21 cellular contexts compared by ENCODE assay signal in genomic region chr17:27870345-27870744, GRCh38. TPM values are rescaled to one million over a fixed set of nuclear protein-coding genes. Genes with fewer than 3 reads are reported as not detected.
DNase-seq lines count a peak whose midpoint lies in the region; FAIRE-seq and TF ChIP-seq lines count a peak whose summit lies in the region.
"Had no signal": no experiment of that assay in that cellular context is flagged by ENCODE, and none has a peak within 500 bp of the region (broad histone marks: within the 10 kb centered on the region; RNA-seq: fewer than 3 reads in every experiment).

No MANE protein-coding gene starts in this region.

- H3K4me1 Mint-ChIP-seq in MCF 10A (ENCODE audit: insufficient read depth, unreplicated experiment) = peaks cover 8% of the 10 kb centered on the region
- no peaks in the 10 kb centered on the region for H3K4me1 Mint-ChIP-seq in CD4-positive, alpha-beta memory T cell
- H3K4me1 Mint-ChIP-seq: B cell had no signal

- CTCF ChIA-PET in mammary epithelial cell (lab: Charles Lee; ENCODE audit: low non-redundant PET) = no interaction called here
- CTCF ChIA-PET in MCF 10A (lab: Yijun Ruan, JAX) = interaction anchor here (0.6 to 4.6 kb wide), 2 partner anchors 65 to 271 kb away, joined by 3 to 22 read pairs; no protein-coding TSS in a partner anchor
- CTCF ChIA-PET in CD4-positive, alpha-beta memory T cell (lab: Charles Lee; ENCODE audit: partially characterized antibody) = interaction anchor here (0.8 to 2.2 kb wide), 2 partner anchors 10 to 65 kb away, joined by 3 to 8 read pairs; no protein-coding TSS in a partner anchor

- POLR2A ChIA-PET in MCF 10A (lab: Yijun Ruan, JAX) = interaction anchor here (0.7 kb wide), 1 partner anchor 610 kb away, joined by 3 read pairs; no protein-coding TSS in a partner anchor
- POLR2A ChIA-PET in CD4-positive, alpha-beta memory T cell (lab: Charles Lee; ENCODE audit: partially characterized antibody) = no interaction called here

- H3K9ac ChIP-seq in mammary epithelial cell (ENCODE audit: insufficient read depth, low read length) (no peak overlapping the region), keratinocyte (ENCODE audit: control insufficient read depth, extremely low read depth, insufficient read depth, low read length) (no peak overlapping the region)
- H3K9ac ChIP-seq: BLaER1 treated with 17β-estradiol and CSF1 and Interleukin-3, amounts not matched to agents 10 nM and 100 nM had no signal

- no peaks in the 10 kb centered on the region for H3K36me3 ChIP-seq in mammary epithelial cell (ENCODE audit: insufficient read depth, low read length)
- no peaks in the 10 kb centered on the region for H3K36me3 ChIP-seq in keratinocyte (ENCODE audit: control insufficient read depth in 2 of 2, extremely low read depth in 1 of 2, insufficient read depth in 2 of 2, low read length in 2 of 2)
- H3K36me3 ChIP-seq in CD4-positive, alpha-beta memory T cell (ENCODE audit: insufficient read depth, low read length) = no peaks in the 10 kb centered on the region
- H3K36me3 ChIP-seq: BLaER1 treated with 17β-estradiol and CSF1 and Interleukin-3, amounts not matched to agents 10 nM and 100 nM had no signal

- in situ Hi-C loops in mammary epithelial cell (cut with MboI; ENCODE audit: low sequenced_read_pairs in 2 of 2) = no loop called here

- H3K4me2 ChIP-seq in mammary epithelial cell (ENCODE audit: insufficient read depth, low read depth, low read length) (no peak overlapping the region), keratinocyte (ENCODE audit: control insufficient read depth, extremely low read depth, insufficient read depth, low read depth, low read length) (peak overlapping the region; percentile 42)
- H3K4me2 ChIP-seq: A549; BLaER1 treated with 17β-estradiol and CSF1 and Interleukin-3, amounts not matched to agents 10 nM and 100 nM had no signal

- H4K20me1 ChIP-seq in mammary epithelial cell (ENCODE audit: insufficient read depth, low read length) = no peaks in the 10 kb centered on the region
- no peaks in the 10 kb centered on the region for H4K20me1 ChIP-seq in keratinocyte (ENCODE audit: control insufficient read depth, extremely low read depth, insufficient read depth, low read length)
- H4K20me1 ChIP-seq: BLaER1 treated with 17β-estradiol and CSF1 and Interleukin-3, amounts not matched to agents 10 nM and 100 nM had no signal

- dilution Hi-C loops in mammary epithelial cell (cut with HindIII; ENCODE audit: low sequenced_read_pairs) = no loop called here
- dilution Hi-C loops in keratinocyte (cut with MboI; ENCODE audit: extremely low pct_ligation_motif_present, low sequenced_read_pairs) = no loop called here

- H3K9me1 ChIP-seq in keratinocyte (ENCODE audit: control insufficient read depth, extremely low read depth, insufficient read depth, low read length) = no peaks in the 10 kb centered on the region

- FAIRE-seq in keratinocyte (lab: Jason Lieb, UNC) = peak; percentile 20
- FAIRE-seq: A549, D721Med, G401.6, GM12891, GM19239 had no signal

- 0% methylated on average over 2 of the region's 2 CpGs for WGBS in mammary epithelial cell (ENCODE audit: low coverage, missing lambda C conversion rate)

- TF ChIP-seq CTCF in mammary epithelial cell (conservative IDR thresholded peaks at IDR 0.05 in 1 of 2, IDR thresholded peaks at IDR 0.05 in 1 of 2; ENCODE audit: extremely low read depth in 1 of 2, insufficient read depth in 1 of 2, low read depth in 1 of 2, low read length in 2 of 2) = no peak
- no peak for TF ChIP-seq CTCF in MCF 10A (IDR thresholded peaks at IDR 0.05; ENCODE audit: unreplicated experiment)
- no peak for TF ChIP-seq CTCF in epithelial cell of esophagus (IDR thresholded peaks at IDR 0.05; ENCODE audit: insufficient read depth, low read depth, low read length, missing control alignments)
- no peak for TF ChIP-seq CTCF in keratinocyte (optimal IDR thresholded peaks at IDR 0.05 in 1 of 3, IDR thresholded peaks at IDR 0.05 in 1 of 3, conservative IDR thresholded peaks at IDR 0.05 in 1 of 3; ENCODE audit: extremely low read depth in 1 of 3, insufficient read depth in 2 of 3, low read length in 3 of 3)

- H3K4me3 ChIP-seq in mammary epithelial cell (replicated peaks in 1 of 3; ENCODE audit: insufficient read depth in 1 of 3, low read depth in 2 of 3, low read length in 3 of 3) (no peak overlapping the region), epithelial cell of esophagus (ENCODE audit: low read length) (no peak overlapping the region), keratinocyte (ENCODE audit: control insufficient read depth in 2 of 3, extremely low read depth in 1 of 3, insufficient read depth in 2 of 3, low read depth in 1 of 3, low read length in 3 of 3) (peak overlapping the region in 1 of 3 experiments; percentile 8)
- H3K4me3 ChIP-seq in CD4-positive, alpha-beta memory T cell (ENCODE audit: low read length in 2 of 2) = no peak overlapping the region
- H3K4me3 ChIP-seq: A549; BLaER1 treated with 17β-estradiol and CSF1 and Interleukin-3, amounts not matched to agents 10 nM and 100 nM had no signal

- peak; percentile 58 for DNase-seq in mammary epithelial cell
- no peak for DNase-seq in MCF 10A (ENCODE audit: unreplicated experiment)
- DNase-seq in epithelial cell of esophagus (ENCODE audit: low read depth) = peak; percentile 55
- no peak for DNase-seq in keratinocyte (ENCODE audit: low read depth, low spot score)
- no peak for DNase-seq in substantia nigra (lab: John Stamatoyannopoulos, UW)
- DNase-seq in CD4-positive, alpha-beta memory T cell = no peak
- DNase-seq: AML-193; Calu3; CD8-positive, alpha-beta T cell; DMS79 treated with DMSO at 0.1 percent for 48 hours; GF-D8 had no signal

- no TSS peak for BruUV-seq in mammary epithelial cell (replicated peaks; lab: Mats Ljungman, UMichigan)
- BruUV-seq in MCF 10A (replicated peaks; lab: Mats Ljungman, UMichigan) = no TSS peak

- H3K4me3 Mint-ChIP-seq in MCF 10A (ENCODE audit: unreplicated experiment) = no peak overlapping the region
- no peak overlapping the region for H3K4me3 Mint-ChIP-seq in CD4-positive, alpha-beta memory T cell
- H3K4me3 Mint-ChIP-seq: B cell; CD8-positive, alpha-beta T cell had no signal

- H3K27me3 ChIP-seq in mammary epithelial cell (ENCODE audit: insufficient read depth, low read length) = no peaks in the 10 kb centered on the region
- no peaks in the 10 kb centered on the region for H3K27me3 ChIP-seq in keratinocyte (ENCODE audit: control insufficient read depth, extremely low read depth, insufficient read depth, low read length)
- H3K27me3 ChIP-seq in CD4-positive, alpha-beta memory T cell (ENCODE audit: insufficient read depth, low read length) = no peaks in the 10 kb centered on the region
- H3K27me3 ChIP-seq: BLaER1 treated with 17β-estradiol and CSF1 and Interleukin-3, amounts not matched to agents 10 nM and 100 nM had no signal

- intact Hi-C loops in mammary epithelial cell (cut with micrococcal nuclease) (no loop called here), MCF 10A (cut with micrococcal nuclease) (no loop called here)
- intact Hi-C loops in CD4-positive, alpha-beta memory T cell (cut with micrococcal nuclease) = no loop called here

- no peaks in the 10 kb centered on the region for H3K9me3 ChIP-seq in mammary epithelial cell (replicated peaks; ENCODE audit: insufficient read depth, low read length)
- H3K9me3 ChIP-seq in keratinocyte (ENCODE audit: control insufficient read depth, low read depth, low read length) = no peaks in the 10 kb centered on the region
- no peaks in the 10 kb centered on the region for H3K9me3 ChIP-seq in CD4-positive, alpha-beta memory T cell (ENCODE audit: control insufficient read depth in 1 of 2, low read length in 2 of 2)

- peaks cover 23% of the 10 kb centered on the region for H3K4me1 ChIP-seq in mammary epithelial cell (ENCODE audit: insufficient read depth, low read length)
- peaks cover 21% of the 10 kb centered on the region for H3K4me1 ChIP-seq in keratinocyte (ENCODE audit: control insufficient read depth, extremely low read depth, insufficient read depth, low read length)
- no peaks in the 10 kb centered on the region for H3K4me1 ChIP-seq in CD4-positive, alpha-beta memory T cell (ENCODE audit: insufficient read depth, low read length)
- H3K4me1 ChIP-seq: A549, Caco-2 had no signal

- H3K27ac ChIP-seq in mammary epithelial cell (ENCODE audit: insufficient read depth, low read depth, low read length) (no peak overlapping the region), keratinocyte (ENCODE audit: control insufficient read depth, insufficient read depth, low read length) (no peak overlapping the region), substantia nigra (ENCODE audit: low read depth, low read length, poor library complexity, severe bottlenecking) (no peak overlapping the region)
- H3K27ac ChIP-seq in CD4-positive, alpha-beta memory T cell (ENCODE audit: low read depth, low read length) = no peak overlapping the region
- H3K27ac ChIP-seq: 22Rv1; A549; BLaER1 treated with 17β-estradiol and CSF1 and Interleukin-3, amounts not matched to agents 10 nM and 100 nM; C4-2B had no signal

- H2AFZ ChIP-seq in mammary epithelial cell (ENCODE audit: low read depth, low read length) (peak overlapping the region; percentile 48), keratinocyte (ENCODE audit: control insufficient read depth, low read length) (peak overlapping the region; percentile 19)

- H3K27ac Mint-ChIP-seq in MCF 10A (ENCODE audit: low read depth, unreplicated experiment) = no peak overlapping the region
- H3K27ac Mint-ChIP-seq in CD4-positive, alpha-beta memory T cell = no peak overlapping the region
- H3K27ac Mint-ChIP-seq: B cell; CD8-positive, alpha-beta T cell had no signal

- H3K79me2 ChIP-seq in mammary epithelial cell (ENCODE audit: insufficient read depth, low read length) = no peaks in the 10 kb centered on the region
- H3K79me2 ChIP-seq in keratinocyte (ENCODE audit: control insufficient read depth, insufficient read depth, low read length) = no peaks in the 10 kb centered on the region

- H3K9me3 Mint-ChIP-seq in MCF 10A (ENCODE audit: unreplicated experiment) = no peaks in the 10 kb centered on the region
- peaks cover 0 to 4% (median under 1%) of the 10 kb centered on the region in 8 donors for H3K9me3 Mint-ChIP-seq in CD4-positive, alpha-beta memory T cell

- H3K27me3 Mint-ChIP-seq in MCF 10A (ENCODE audit: insufficient read depth, unreplicated experiment) = peaks cover 12% of the 10 kb centered on the region
- H3K27me3 Mint-ChIP-seq in CD4-positive, alpha-beta memory T cell = no peaks in the 10 kb centered on the region
- H3K27me3 Mint-ChIP-seq: B cell had no signal

- H3K36me3 Mint-ChIP-seq in MCF 10A (ENCODE audit: insufficient read depth, unreplicated experiment) = no peaks in the 10 kb centered on the region
- peaks cover 1 to 14% of the 10 kb centered on the region in 2 donors for H3K36me3 Mint-ChIP-seq in CD4-positive, alpha-beta memory T cell

RNA-seq across cellular contexts. Expression of gene LYRM9, which starts 22.8 kb away (rescaled TPM):
- 1 to 10 TPM; 4.3 to 9.8 TPM for total RNA-seq in mammary epithelial cell
- 1.8 TPM for polyA plus RNA-seq in mammary epithelial cell
- 1.3 TPM for polyA minus RNA-seq in mammary epithelial cell
- total RNA-seq in MCF 10A (2022) = 6.4 and 7.4 TPM in 2 replicates
- 3.0 to 6.1 TPM (median 4.9 TPM) in 3 replicates for polyA plus RNA-seq in keratinocyte
- polyA plus RNA-seq in keratinocyte (2011; ENCODE audit: low read depth) = 0.72 TPM
- polyA plus RNA-seq in keratinocyte (2011; cell fraction: cytosol; rRNA removed) = 3.7 and 4.3 TPM in 2 replicates
- polyA plus RNA-seq in keratinocyte (2011; cell fraction: nucleus; rRNA removed) = 6.8 and 12.5 TPM in 2 replicates
- 5.2 and 5.3 TPM in 2 replicates for polyA plus RNA-seq in keratinocyte (2012; ENCODE audit: low replicate concordance)
- 1.1 to 3.2 TPM (median 1.4 TPM) in 3 replicates for polyA minus RNA-seq in keratinocyte
- polyA minus RNA-seq in keratinocyte (2011; cell fraction: cytosol; rRNA and poly(A)+ RNA removed) = 10.4 TPM
- polyA minus RNA-seq in keratinocyte (2011; cell fraction: nucleus; rRNA and poly(A)+ RNA removed) = 1.7 and 2.3 TPM in 2 replicates
- 10 to 100 TPM; 16.6 to 18.8 TPM for total RNA-seq in CD4-positive, alpha-beta memory T cell
- polyA plus RNA-seq in CD4-positive, alpha-beta memory T cell = 10 to 100 TPM; 10.2 to 19.2 TPM

Comparison
In these comparisons a context has a peak if more than half of its experiments do, and no peak if none do; other contexts are left out.
1. DNase-seq: peak in mammary epithelial cell (single experiment) and epithelial cell of esophagus (single experiment); none in MCF 10A (single experiment), keratinocyte (single experiment), substantia nigra (0 of 49) and CD4-positive, alpha-beta memory T cell (0 of 5).